Comparison of ENCODE assay signal across 19 cellular contexts in genomic region chr22:22057617-22058378, GRCh38.
"Had no signal": no experiment of that assay in that cellular context is flagged by ENCODE, and none has a peak within 500 bp of the region (broad histone marks: within the 10 kb centered on the region; RNA-seq: fewer than 3 reads in every experiment).

No MANE protein-coding gene starts in this region.

- H3K4me3 Mint-ChIP-seq: activated CD4-positive, alpha-beta memory T cell treated with anti-CD3 and anti-CD28 coated beads for 36 hours; activated naive CD4-positive, alpha-beta T cell treated with anti-CD3 and anti-CD28 coated beads, Interleukin-2, amount 10 ng/mL, durations not matched to agents 7 days and 5 days; activated T-cell treated with anti-CD3 and anti-CD28 coated beads, Interleukin-2, amount 50 U/mL, for 72 hours; endodermal cell; nephron had no signal

- H3K27ac ChIP-seq: heart right ventricle, sigmoid colon, upper lobe of left lung had no signal

- H3K27ac Mint-ChIP-seq: activated CD4-positive, alpha-beta memory T cell treated with anti-CD3 and anti-CD28 coated beads for 36 hours; activated naive CD4-positive, alpha-beta T cell treated with anti-CD3 and anti-CD28 coated beads, Interleukin-2, amount 10 ng/mL, durations not matched to agents 7 days and 5 days; activated T-cell treated with anti-CD3 and anti-CD28 coated beads, Interleukin-2, amount 50 U/mL, for 72 hours had no signal

- H3K4me3 ChIP-seq: heart right ventricle, sigmoid colon, smooth muscle cell, upper lobe of left lung had no signal

- H3K9me3 ChIP-seq: sigmoid colon, upper lobe of left lung had no signal

- ATAC-seq: activated T-cell treated with anti-CD3 and anti-CD28 coated beads, Interleukin-2, amount 50 U/mL, for 72 hours; heart right ventricle; left colon; stimulated activated naive CD8-positive, alpha-beta T cell treated with anti-CD3 and anti-CD28 coated beads, Interleukin-15, Interleukin-2, amounts not matched to agents 100 U/mL and 50 U/mL, for 24 hours had no signal

- H3K36me3 Mint-ChIP-seq: activated CD4-positive, alpha-beta memory T cell treated with anti-CD3 and anti-CD28 coated beads for 36 hours; activated naive CD4-positive, alpha-beta T cell treated with anti-CD3 and anti-CD28 coated beads, Interleukin-2, amount 10 ng/mL, durations not matched to agents 7 days and 5 days had no signal

- H3K27me3 ChIP-seq: upper lobe of left lung had no signal

- H3K36me3 ChIP-seq: heart right ventricle, sigmoid colon, upper lobe of left lung had no signal

- H3K27me3 Mint-ChIP-seq: memory B cell had no signal

- H3K4me1 Mint-ChIP-seq: activated naive CD4-positive, alpha-beta T cell treated with anti-CD3 and anti-CD28 coated beads, Interleukin-2, amount 10 ng/mL, durations not matched to agents 7 days and 5 days; nephron had no signal

- H3K9me3 Mint-ChIP-seq: activated CD4-positive, alpha-beta memory T cell treated with anti-CD3 and anti-CD28 coated beads for 36 hours; activated naive CD4-positive, alpha-beta T cell treated with anti-CD3 and anti-CD28 coated beads, Interleukin-2, amount 10 ng/mL, durations not matched to agents 7 days and 5 days; activated T-cell treated with anti-CD3 and anti-CD28 coated beads, Interleukin-2, amount 50 U/mL, for 72 hours had no signal

- DNase-seq: activated CD4-positive, alpha-beta memory T cell treated with anti-CD3 and anti-CD28 coated beads for 36 hours; activated CD4-positive, alpha-beta T cell treated with anti-CD3 and anti-CD28 coated beads for 48 hours; activated effector memory CD4-positive, alpha-beta T cell treated with Interleukin-2 at 50 U/mL for 16 hours; activated naive CD4-positive, alpha-beta T cell treated with anti-CD3 and anti-CD28 coated beads, Interleukin-2, amount 10 ng/mL, durations not matched to agents 7 days and 5 days; activated T-cell treated with anti-CD3 and anti-CD28 coated beads, Interleukin-2, amount 50 U/mL, for 72 hours; amygdala; cerebellar nuclear complex; cortex of kidney; heart right ventricle; left colon; nucleus accumbens; sigmoid colon; stimulated activated CD4-positive, alpha-beta T cell treated with anti-CD3 and anti-CD28 coated beads, Interleukin-2, amount 100 ng/mL, for 48 hours; stimulated activated naive CD8-positive, alpha-beta T cell treated with anti-CD3 and anti-CD28 coated beads, Interleukin-15, Interleukin-2, amounts not matched to agents 100 U/mL and 50 U/mL, for 24 hours; upper lobe of left lung had no signal

- H3K4me2 ChIP-seq: smooth muscle cell had no signal
